Comparison of ENCODE assay signal across 8 cellular contexts in genomic region chr4:26719954-26720552, GRCh38.
DNase-seq lines count a peak whose midpoint lies in the region; ATAC-seq, FAIRE-seq and TF ChIP-seq lines count a peak whose summit lies in the region.

No MANE protein-coding gene starts in this region.

- no peak for FAIRE-seq in D721Med (lab: Jason Lieb, UNC)

- H4K5ac ChIP-seq in mesendoderm (ENCODE audit: low read length): no peak overlapping the region

- no peak overlapping the region for H3K27ac Mint-ChIP-seq in activated CD8-positive, alpha-beta memory T cell treated with anti-CD3 and anti-CD28 coated beads, Interleukin-2, amount 10 ng/mL, durations not matched to agents 7 days and 5 days
- no peak overlapping the region for H3K27ac Mint-ChIP-seq in activated CD4-positive, alpha-beta T cell treated with anti-CD3 and anti-CD28 coated beads, Interleukin-2, amount 10 ng/mL, durations not matched to agents 24 days and 14 days

- H2BK15ac ChIP-seq in mesendoderm (replicated peaks; ENCODE audit: low read depth): no peak overlapping the region

- CTCF ChIA-PET in activated CD8-positive, alpha-beta memory T cell treated with anti-CD3 and anti-CD28 coated beads, Interleukin-2, amount 10 ng/mL, durations not matched to agents 7 days and 5 days (lab: Charles Lee): interaction anchor here (1.3 kb wide), 1 partner anchor 732 kb away, joined by 3 read pairs; no protein-coding TSS in a partner anchor

- no peak for ATAC-seq in activated CD8-positive, alpha-beta memory T cell treated with anti-CD3 and anti-CD28 coated beads, Interleukin-2, amount 10 ng/mL, durations not matched to agents 7 days and 5 days

- peaks cover 16% of the 10 kb centered on the region for H3K4me1 ChIP-seq in Karpas-422 (ENCODE audit: low read length)
- H3K4me1 ChIP-seq in mesendoderm (ENCODE audit: control insufficient read depth, low read depth, low read length): no peaks in the 10 kb centered on the region

- H3K27me3 ChIP-seq in Karpas-422 (ENCODE audit: low read length): no peaks in the 10 kb centered on the region
- no peaks in the 10 kb centered on the region for H3K27me3 ChIP-seq in mesendoderm (ENCODE audit: insufficient read depth, low read length, poor library complexity)

- intact Hi-C loops in activated CD4-positive, alpha-beta T cell treated with anti-CD3 and anti-CD28 coated beads, Interleukin-2, amount 10 ng/mL, durations not matched to agents 24 days and 14 days (cut with micrococcal nuclease): loop anchor here (1.0 to 10.0 kb wide), 4 partner anchors 261 to 733 kb away; no protein-coding TSS in a partner anchor

- no peak overlapping the region for H2AK5ac ChIP-seq in mesendoderm (ENCODE audit: low read length)

- H3K4me3 ChIP-seq in Karpas-422 (ENCODE audit: low read length) (no peak overlapping the region), astrocyte of the spinal cord (ENCODE audit: low read depth, low read length) (no peak overlapping the region), mesendoderm (ENCODE audit: low read length) (no peak overlapping the region)

- no peak overlapping the region for H3K4me2 ChIP-seq in Karpas-422 (ENCODE audit: low read depth, low read length, poor library complexity, severe bottlenecking)
- no peak overlapping the region for H3K4me2 ChIP-seq in mesendoderm (ENCODE audit: low read length)

- H3K36me3 ChIP-seq in Karpas-422 (ENCODE audit: insufficient read depth, low read length): no peaks in the 10 kb centered on the region
- no peaks in the 10 kb centered on the region for H3K36me3 ChIP-seq in mesendoderm (ENCODE audit: control insufficient read depth, insufficient read depth, low read length)

- H3K4me1 Mint-ChIP-seq in activated CD8-positive, alpha-beta memory T cell treated with anti-CD3 and anti-CD28 coated beads, Interleukin-2, amount 10 ng/mL, durations not matched to agents 7 days and 5 days: peaks cover 12% of the 10 kb centered on the region
- no peaks in the 10 kb centered on the region for H3K4me1 Mint-ChIP-seq in activated CD4-positive, alpha-beta T cell treated with anti-CD3 and anti-CD28 coated beads, Interleukin-2, amount 10 ng/mL, durations not matched to agents 24 days and 14 days

- H3K36me3 Mint-ChIP-seq in activated CD8-positive, alpha-beta memory T cell treated with anti-CD3 and anti-CD28 coated beads, Interleukin-2, amount 10 ng/mL, durations not matched to agents 7 days and 5 days: no peaks in the 10 kb centered on the region
- no peaks in the 10 kb centered on the region for H3K36me3 Mint-ChIP-seq in activated CD4-positive, alpha-beta T cell treated with anti-CD3 and anti-CD28 coated beads, Interleukin-2, amount 10 ng/mL, durations not matched to agents 24 days and 14 days (ENCODE audit: low read depth)

- H3K23ac ChIP-seq in mesendoderm (ENCODE audit: low read length): no peak overlapping the region

- H3K9me3 Mint-ChIP-seq in activated CD8-positive, alpha-beta memory T cell treated with anti-CD3 and anti-CD28 coated beads, Interleukin-2, amount 10 ng/mL, durations not matched to agents 7 days and 5 days (ENCODE audit: low read depth): no peaks in the 10 kb centered on the region
- H3K9me3 Mint-ChIP-seq in activated CD4-positive, alpha-beta T cell treated with anti-CD3 and anti-CD28 coated beads, Interleukin-2, amount 10 ng/mL, durations not matched to agents 24 days and 14 days: no peaks in the 10 kb centered on the region

- no peaks in the 10 kb centered on the region for H3K9me3 ChIP-seq in Karpas-422 (ENCODE audit: low read length)

- H3K4me3 Mint-ChIP-seq in activated CD8-positive, alpha-beta memory T cell treated with anti-CD3 and anti-CD28 coated beads, Interleukin-2, amount 10 ng/mL, durations not matched to agents 7 days and 5 days: no peak overlapping the region
- H3K4me3 Mint-ChIP-seq in activated CD4-positive, alpha-beta T cell treated with anti-CD3 and anti-CD28 coated beads, Interleukin-2, amount 10 ng/mL, durations not matched to agents 24 days and 14 days: no peak overlapping the region

- H4K20me1 ChIP-seq in Karpas-422 (ENCODE audit: insufficient read depth, low read depth, low read length): no peaks in the 10 kb centered on the region

- H2AFZ ChIP-seq in Karpas-422 (ENCODE audit: low read length): no peak overlapping the region

- in situ Hi-C loops in astrocyte of the spinal cord (cut with HindIII; ENCODE audit: low sequenced_read_pairs): no loop called here

- H3K27ac ChIP-seq in Karpas-422 (ENCODE audit: low read length) (no peak overlapping the region), mesendoderm (ENCODE audit: low read depth, low read length) (no peak overlapping the region)

- H3K9ac ChIP-seq in Karpas-422 (ENCODE audit: low read length): no peak overlapping the region
- no peak overlapping the region for H3K9ac ChIP-seq in mesendoderm (ENCODE audit: low read length)

- H3K79me2 ChIP-seq in Karpas-422 (ENCODE audit: low read length): no peaks in the 10 kb centered on the region
- H3K79me2 ChIP-seq in mesendoderm (ENCODE audit: control insufficient read depth, insufficient read depth, low read length): no peaks in the 10 kb centered on the region

- TF ChIP-seq CTCF in D721Med (IDR thresholded peaks at IDR 0.05; ENCODE audit: insufficient read depth, missing control alignments) (peak; percentile 72), astrocyte of the spinal cord (IDR thresholded peaks at IDR 0.05; ENCODE audit: low read depth, low read length) (peak; percentile 61)

- no peak overlapping the region for H3K4ac ChIP-seq in mesendoderm (ENCODE audit: low read depth, low read length)

- H3K18ac ChIP-seq in mesendoderm (ENCODE audit: low read length): no peak overlapping the region

- H3K27me3 Mint-ChIP-seq in activated CD8-positive, alpha-beta memory T cell treated with anti-CD3 and anti-CD28 coated beads, Interleukin-2, amount 10 ng/mL, durations not matched to agents 7 days and 5 days: no peaks in the 10 kb centered on the region
- no peaks in the 10 kb centered on the region for H3K27me3 Mint-ChIP-seq in activated CD4-positive, alpha-beta T cell treated with anti-CD3 and anti-CD28 coated beads, Interleukin-2, amount 10 ng/mL, durations not matched to agents 24 days and 14 days

- no CpG with 5 or more reads among the region's 1 CpG for WGBS in mesendoderm (ENCODE audit: extremely low coverage, insufficient coverage, low lambda C conversion rate)

- H3K79me1 ChIP-seq in mesendoderm (ENCODE audit: low read length): no peaks in the 10 kb centered on the region

- DNase-seq in D721Med (ENCODE audit: insufficient read length, low spot score): no peak
- peak; percentile 57 for DNase-seq in Karpas-422
- peak; percentile 63 for DNase-seq in astrocyte of the spinal cord (ENCODE audit: low read depth, low spot score)
- DNase-seq in mesendoderm: peak; percentile 20
- no peak for DNase-seq in activated T-cell treated with anti-CD3 and anti-CD28 coated beads for 4 hours
- no peak for DNase-seq in effector CD8-positive, alpha-beta T cell (lab: John Stamatoyannopoulos, UW)
- no peak for DNase-seq in activated CD8-positive, alpha-beta memory T cell treated with anti-CD3 and anti-CD28 coated beads, Interleukin-2, amount 10 ng/mL, durations not matched to agents 7 days and 5 days
- no peak for DNase-seq in activated CD4-positive, alpha-beta T cell treated with anti-CD3 and anti-CD28 coated beads, Interleukin-2, amount 10 ng/mL, durations not matched to agents 24 days and 14 days

- H3K9me2 ChIP-seq in Karpas-422 (replicated peaks; ENCODE audit: insufficient read depth, low read length): no peaks in the 10 kb centered on the region

- no peak overlapping the region for H2BK120ac ChIP-seq in mesendoderm (ENCODE audit: low read depth, low read length)

- H3K56ac ChIP-seq in mesendoderm (ENCODE audit: low read length): no peak overlapping the region

- H4K8ac ChIP-seq in mesendoderm (ENCODE audit: low read depth, low read length): no peak overlapping the region

- H2BK5ac ChIP-seq in mesendoderm (ENCODE audit: low read length): no peak overlapping the region

Comparison
In these comparisons a context has a peak if more than half of its experiments do, and no peak if none do; other contexts are left out.
1. DNase-seq: peak in Karpas-422 (single experiment), astrocyte of the spinal cord (single experiment) and mesendoderm (single experiment); none in D721Med (single experiment), activated T-cell treated with anti-CD3 and anti-CD28 coated beads for 4 hours (single experiment), effector CD8-positive, alpha-beta T cell (single experiment), activated CD8-positive, alpha-beta memory T cell treated with anti-CD3 and anti-CD28 coated beads, Interleukin-2, amount 10 ng/mL, durations not matched to agents 7 days and 5 days (single experiment) and activated CD4-positive, alpha-beta T cell treated with anti-CD3 and anti-CD28 coated beads, Interleukin-2, amount 10 ng/mL, durations not matched to agents 24 days and 14 days (single experiment).